In the genomic region with DNA sequence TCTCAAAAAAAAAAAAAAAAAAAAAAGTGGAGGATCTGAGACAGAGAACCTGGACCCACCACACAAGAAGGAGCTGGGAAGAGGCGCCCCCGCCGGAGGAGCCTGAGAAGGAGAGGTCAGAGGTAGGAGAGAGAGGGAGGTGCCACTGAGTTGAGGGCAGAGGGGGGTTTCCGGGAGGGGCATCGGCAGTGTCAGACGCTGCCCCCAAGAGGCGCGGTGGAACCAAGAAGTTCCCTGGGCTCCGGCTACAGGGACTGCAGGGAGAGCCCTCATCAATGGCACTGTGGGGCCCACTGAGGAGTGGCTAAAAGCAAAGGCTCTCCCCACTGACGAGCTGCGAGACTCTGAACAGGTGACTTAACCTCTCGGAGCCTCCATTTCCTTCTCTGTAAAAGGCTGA, we compare ENCODE assay signal across 7 cellular contexts. TPM values are rescaled to one million over a fixed set of nuclear protein-coding genes. Genes with fewer than 3 reads are reported as not detected.
A peak's percentile ranks its signal among the peaks of the same experiment; 100 is the strongest.
DNase-seq lines count a peak whose midpoint lies in the region; ATAC-seq and TF ChIP-seq lines count a peak whose summit lies in the region.

No MANE protein-coding gene starts in this region.

- H3K27me3 ChIP-seq in Loucy (ENCODE audit: insufficient read depth, low read length, poor library complexity, severe bottlenecking), result no peaks in the 10 kb centered on the region
- H3K27me3 ChIP-seq in iPS DF 6.9 (ENCODE audit: control insufficient read depth, insufficient read depth, low read length), result no peaks in the 10 kb centered on the region

- H3K36me3 Mint-ChIP-seq in activated CD8-positive, alpha-beta T cell treated with anti-CD3 and anti-CD28 coated beads, Interleukin-2, amount 10 ng/mL, durations not matched to agents 7 days and 5 days (ENCODE audit: low read depth), result no peaks in the 10 kb centered on the region

- ATAC-seq in activated CD8-positive, alpha-beta T cell treated with anti-CD3 and anti-CD28 coated beads, Interleukin-2, amount 10 ng/mL, durations not matched to agents 7 days and 5 days, result peak; percentile 67
- no peak for ATAC-seq in HG02623 (IDR thresholded peaks at IDR 0.05; ENCODE audit: unreplicated experiment)

- H3K9me3 Mint-ChIP-seq in activated CD8-positive, alpha-beta T cell treated with anti-CD3 and anti-CD28 coated beads, Interleukin-2, amount 10 ng/mL, durations not matched to agents 7 days and 5 days (ENCODE audit: insufficient read depth), result no peaks in the 10 kb centered on the region

- no peaks in the 10 kb centered on the region for H3F3A ChIP-seq in Loucy (ENCODE audit: low read depth)

- peak overlapping the region; percentile 84 for H3K27ac Mint-ChIP-seq in activated CD8-positive, alpha-beta T cell treated with anti-CD3 and anti-CD28 coated beads, Interleukin-2, amount 10 ng/mL, durations not matched to agents 7 days and 5 days

- H3K36me3 ChIP-seq in Loucy (ENCODE audit: insufficient read depth, low read length) (no peaks in the 10 kb centered on the region), iPS DF 6.9 (ENCODE audit: control insufficient read depth, insufficient read depth, low read length) (no peaks in the 10 kb centered on the region)

- peak; percentile 63 for DNase-seq in activated CD8-positive, alpha-beta T cell treated with anti-CD3 and anti-CD28 coated beads, Interleukin-2, amount 10 ng/mL, durations not matched to agents 7 days and 5 days
- DNase-seq in iPS DF 6.9 (ENCODE audit: low read depth, low spot score) (peak; percentile 11), 8988T (no peak), germinal center (ENCODE audit: low spot score) (no peak)
- DNase-seq in stimulated activated naive CD4-positive, alpha-beta T cell (lab: John Stamatoyannopoulos, UW), result peak; percentile 18 to 61 (median 34)

- H4K20me1 ChIP-seq in Loucy (ENCODE audit: insufficient read depth, low read length, poor library complexity, severe bottlenecking), result no peaks in the 10 kb centered on the region

- peak overlapping the region; percentile 62 for H3K4me2 ChIP-seq in Loucy (ENCODE audit: low read depth, low read length, poor library complexity, severe bottlenecking)

- peak overlapping the region; percentile 62; the same call in 1 of the 2 replicates for H2AFZ ChIP-seq in Loucy (ENCODE audit: low read length)

- POLR2A ChIA-PET in activated CD8-positive, alpha-beta T cell treated with anti-CD3 and anti-CD28 coated beads, Interleukin-2, amount 10 ng/mL, durations not matched to agents 7 days and 5 days (lab: Charles Lee), result interaction anchor here (0.5 kb wide), 1 partner anchor 603 kb away, joined by 3 read pairs; no protein-coding TSS in a partner anchor

- TF ChIP-seq CTCF in Loucy (conservative IDR thresholded peaks at IDR 0.05; ENCODE audit: low read length), result peak; percentile 45

- peaks cover 21% of the 10 kb centered on the region for H3K4me1 Mint-ChIP-seq in activated CD8-positive, alpha-beta T cell treated with anti-CD3 and anti-CD28 coated beads, Interleukin-2, amount 10 ng/mL, durations not matched to agents 7 days and 5 days (ENCODE audit: low read depth)

- no peaks in the 10 kb centered on the region for H3K9me2 ChIP-seq in Loucy (replicated peaks; ENCODE audit: low read depth, low read length)

- H3K27ac ChIP-seq in iPS DF 6.9 (ENCODE audit: low read length), result no peak overlapping the region

- no peaks in the 10 kb centered on the region for H3K79me2 ChIP-seq in Loucy (ENCODE audit: insufficient read depth, low read length)

- CTCF ChIA-PET in activated CD8-positive, alpha-beta T cell treated with anti-CD3 and anti-CD28 coated beads, Interleukin-2, amount 10 ng/mL, durations not matched to agents 7 days and 5 days (lab: Charles Lee), result interaction anchor here (0.6 to 1.1 kb wide), 2 partner anchors 243 to 357 kb away, joined by 3 to 4 read pairs; no protein-coding TSS in a partner anchor

- H3K4me3 ChIP-seq in Loucy (ENCODE audit: low read length, poor library complexity, severe bottlenecking), result peak overlapping the region; percentile 64
- H3K4me3 ChIP-seq in iPS DF 6.9 (ENCODE audit: low read length), result no peak overlapping the region

- H3K4me1 ChIP-seq in Loucy (ENCODE audit: insufficient read depth, low read length, poor library complexity, severe bottlenecking), result peaks cover 5% of the 10 kb centered on the region
- H3K4me1 ChIP-seq in iPS DF 6.9 (ENCODE audit: control insufficient read depth, insufficient read depth, low read length), result 0 out of 2 replicates have a peak, but pooled peaks cover 1% of the 10 kb centered on the region

- H3K27me3 Mint-ChIP-seq in activated CD8-positive, alpha-beta T cell treated with anti-CD3 and anti-CD28 coated beads, Interleukin-2, amount 10 ng/mL, durations not matched to agents 7 days and 5 days (ENCODE audit: low read depth), result peaks cover 6% of the 10 kb centered on the region

- H3K4me3 Mint-ChIP-seq in activated CD8-positive, alpha-beta T cell treated with anti-CD3 and anti-CD28 coated beads, Interleukin-2, amount 10 ng/mL, durations not matched to agents 7 days and 5 days, result peak overlapping the region; percentile 70

- peak overlapping the region; percentile 51 for H3K9ac ChIP-seq in Loucy (ENCODE audit: low read depth, low read length, poor library complexity, severe bottlenecking)

- no CpG with 5 or more reads among the region's 12 CpGs for WGBS in iPS DF 6.9 (ENCODE audit: insufficient coverage, insufficient read length)

- H3K9me3 ChIP-seq in Loucy (ENCODE audit: insufficient read depth, low read depth, low read length) (no peaks in the 10 kb centered on the region), iPS DF 6.9 (ENCODE audit: control insufficient read depth, insufficient read depth, low read length) (no peaks in the 10 kb centered on the region)

RNA-seq across cellular contexts. Expression of a gene that starts 4.2 kb away (rescaled TPM):
- under 1 TPM; 0.47 to 0.53 TPM for total RNA-seq in activated CD8-positive, alpha-beta T cell treated with anti-CD3 and anti-CD28 coated beads, Interleukin-2, amount 10 ng/mL, durations not matched to agents 7 days and 5 days

RNA-seq across cellular contexts. Expression of a gene that starts 17.9 kb away (rescaled TPM):
- total RNA-seq in activated CD8-positive, alpha-beta T cell treated with anti-CD3 and anti-CD28 coated beads, Interleukin-2, amount 10 ng/mL, durations not matched to agents 7 days and 5 days, result not detected

RNA-seq across cellular contexts. Expression of a gene that starts 58.7 kb away (rescaled TPM):
- 1 to 10 TPM; 1.4 to 1.5 TPM for total RNA-seq in activated CD8-positive, alpha-beta T cell treated with anti-CD3 and anti-CD28 coated beads, Interleukin-2, amount 10 ng/mL, durations not matched to agents 7 days and 5 days

Comparison
In these comparisons a context has a peak if more than half of its experiments do, and no peak if none do; other contexts are left out.
1. DNase-seq: peak in activated CD8-positive, alpha-beta T cell treated with anti-CD3 and anti-CD28 coated beads, Interleukin-2, amount 10 ng/mL, durations not matched to agents 7 days and 5 days (single experiment), iPS DF 6.9 (single experiment) and stimulated activated naive CD4-positive, alpha-beta T cell (6 of 6); none in 8988T (single experiment) and germinal center (single experiment).